ENCODE assay signal across 18 cellular contexts in genomic region chr4:185761352-185762235, GRCh38. TPM values are rescaled to one million over a fixed set of nuclear protein-coding genes. Genes with fewer than 3 reads are reported as not detected.
DNase-seq lines count a peak whose midpoint lies in the region; ATAC-seq, FAIRE-seq and TF ChIP-seq lines count a peak whose summit lies in the region.
"Had no signal": no experiment of that assay in that cellular context is flagged by ENCODE, and none has a peak within 500 bp of the region (broad histone marks: within the 10 kb centered on the region; RNA-seq: fewer than 3 reads in every experiment).

No MANE protein-coding gene starts in this region.

- TF ChIP-seq EP300 in esophagus muscularis mucosa (IDR thresholded peaks at IDR 0.05): no peak
- no peak for TF ChIP-seq EP300 in HepG2 (IDR thresholded peaks at IDR 0.05; ENCODE audit: low read depth in 2 of 2, low read length in 2 of 2)
- no peak for TF ChIP-seq EP300 in HepG2 (CRISPR knock-in tag; IDR thresholded peaks at IDR 0.05; ENCODE audit: borderline replicate concordance)

- H3K4me1 ChIP-seq in esophagus muscularis mucosa (peaks cover 0 to 27% (median 8%) of the 10 kb centered on the region in 4 donors), HepG2 (ENCODE audit: insufficient read depth, low read length) (peaks cover 18% of the 10 kb centered on the region), thoracic aorta (ENCODE audit: control insufficient read depth in 1 of 2, low read depth in 2 of 2) (peaks cover 0 to 10% of the 10 kb centered on the region in 2 donors)

- ATAC-seq in HepG2 (no peak), thoracic aorta (ENCODE audit: insufficient number of reproducible peaks, low FRiP score, low read depth) (no peak), HG02885 (IDR thresholded peaks at IDR 0.05; ENCODE audit: poor library complexity, unreplicated experiment) (no peak), GM21529 (IDR thresholded peaks at IDR 0.05; ENCODE audit: unreplicated experiment) (no peak)
- ATAC-seq: WTC11 had no signal

- peaks cover 10% of the 10 kb centered on the region for H3K79me2 ChIP-seq in HepG2 (ENCODE audit: insufficient read depth, low read length)

- CTCF ChIA-PET in HepG2 (lab: Yijun Ruan, JAX; ENCODE audit: low intra/inter-chr PET ratio, low total read pairs): no interaction called here

- no peak for TF ChIP-seq RAD21 in HepG2 (CRISPR knock-in tag; IDR thresholded peaks at IDR 0.05)

- no peak overlapping the region for H2AFZ ChIP-seq in HepG2 (ENCODE audit: low read length)

- no peak overlapping the region for H3K4me3 Mint-ChIP-seq in osteocyte (ENCODE audit: unreplicated experiment)
- H3K4me3 Mint-ChIP-seq: immature natural killer cell; T-helper 1 cell treated with Interleukin-12 subunit alpha and Interleukin-12 subunit beta and Interleukin-4 antibody, amounts not matched to agents 30 μg/mL and 1 μg/mL, for 36 hours; WTC11 had no signal

- H3K4me1 Mint-ChIP-seq in osteocyte (ENCODE audit: unreplicated experiment): peaks cover 15% of the 10 kb centered on the region
- H3K4me1 Mint-ChIP-seq: immature natural killer cell had no signal

- in situ Hi-C loops in HepG2 (cut with HindIII; ENCODE audit: extremely low pct_ligation_motif_present, low pct_unique_long_range_greater_than_20kb): no loop called here

- H3K27me3 ChIP-seq in esophagus muscularis mucosa (no peaks in the 10 kb centered on the region), HepG2 (ENCODE audit: control insufficient read depth in 1 of 2, insufficient read depth in 2 of 2, low read length in 2 of 2) (no peaks in the 10 kb centered on the region), thoracic aorta (replicated peaks; ENCODE audit: insufficient read depth) (no peaks in the 10 kb centered on the region)
- H3K27me3 ChIP-seq: ascending aorta; BLaER1 treated with 17β-estradiol and CSF1 and Interleukin-3, amounts not matched to agents 10 nM and 100 nM had no signal

- H3K4me3 ChIP-seq in esophagus muscularis mucosa: peak overlapping the region in 1 of 4 donors; percentile 11
- H3K4me3 ChIP-seq in HepG2 (replicated peaks in 1 of 3; ENCODE audit: insufficient read depth in 1 of 3, low read depth in 2 of 3, low read length in 3 of 3): no peak overlapping the region
- peak overlapping the region; percentile 1 for H3K4me3 ChIP-seq in thoracic aorta
- H3K4me3 ChIP-seq: ascending aorta; BLaER1 treated with 17β-estradiol and CSF1 and Interleukin-3, amounts not matched to agents 10 nM and 100 nM had no signal

- DNase-seq in amniotic epithelial cell (ENCODE audit: low read depth) (peak; percentile 84), esophagus muscularis mucosa (ENCODE audit: extremely low spot score) (peak; percentile 29), HepG2 (ENCODE audit: low spot score) (no peak), thoracic aorta (ENCODE audit: low spot score) (no peak), erythroblast (lab: John Stamatoyannopoulos, UW) (no peak), osteocyte (ENCODE audit: extremely low spot score, unreplicated experiment) (no peak)
- DNase-seq: activated effector memory CD4-positive, alpha-beta T cell treated with anti-CD3 and anti-CD28 coated beads, Interleukin-2, amount 50 U/mL, for 16 hours; effector CD4-positive, alpha-beta T cell; foreskin fibroblast; immature natural killer cell; NCI-H1436 treated with DMSO at 0.1 percent for 48 hours had no signal

- H3K4me2 ChIP-seq in HepG2 (ENCODE audit: low read depth, low read length): no peak overlapping the region
- H3K4me2 ChIP-seq: BLaER1 treated with 17β-estradiol and CSF1 and Interleukin-3, amounts not matched to agents 10 nM and 100 nM; KMS-11 had no signal

- H3K36me3 Mint-ChIP-seq in osteocyte (ENCODE audit: unreplicated experiment): peaks cover 1% of the 10 kb centered on the region
- H3K36me3 Mint-ChIP-seq: immature natural killer cell, WTC11 had no signal

- H3K27ac ChIP-seq in esophagus muscularis mucosa (replicated peaks in 1 of 4): peak overlapping the region in 3 of 4 donors; percentile 13 to 42 (median 40)
- no peak overlapping the region for H3K27ac ChIP-seq in HepG2 (ENCODE audit: extremely low read length, insufficient read depth, low read length)
- no peak overlapping the region for H3K27ac ChIP-seq in thoracic aorta
- H3K27ac ChIP-seq: ascending aorta; BLaER1 treated with 17β-estradiol and CSF1 and Interleukin-3, amounts not matched to agents 10 nM and 100 nM; KMS-11 had no signal

- no peaks in the 10 kb centered on the region for H4K20me1 ChIP-seq in HepG2 (ENCODE audit: insufficient read depth, low read length)
- H4K20me1 ChIP-seq: BLaER1 treated with 17β-estradiol and CSF1 and Interleukin-3, amounts not matched to agents 10 nM and 100 nM had no signal

- TF ChIP-seq CTCF in esophagus muscularis mucosa (IDR thresholded peaks at IDR 0.05) (no peak), HepG2 (CRISPR knock-in tag; IDR thresholded peaks at IDR 0.05) (no peak), thoracic aorta (IDR thresholded peaks at IDR 0.05) (no peak), osteocyte (IDR thresholded peaks at IDR 0.05) (no peak)

- intact Hi-C loops in esophagus muscularis mucosa (cut with DNase I): no loop called here
- intact Hi-C loops in HepG2 (cut with micrococcal nuclease; ENCODE audit: unreplicated experiment): no loop called here

- TF ChIP-seq POLR2A in esophagus muscularis mucosa (IDR thresholded peaks at IDR 0.05; ENCODE audit: low read depth): no peak
- no peak for TF ChIP-seq POLR2A in HepG2 (IDR thresholded peaks at IDR 0.05; ENCODE audit: insufficient read depth in 1 of 2, low read depth in 2 of 2, low read length in 2 of 2)
- no peak for TF ChIP-seq POLR2A in erythroblast (IDR thresholded peaks at IDR 0.05; ENCODE audit: low read length)

- no peak for FAIRE-seq in HepG2 (lab: Jason Lieb, UNC)

- no peak overlapping the region for H3K9ac ChIP-seq in HepG2 (ENCODE audit: insufficient read depth, low read depth, low read length)
- H3K9ac ChIP-seq: BLaER1 treated with 17β-estradiol and CSF1 and Interleukin-3, amounts not matched to agents 10 nM and 100 nM; KMS-11 had no signal

- no peaks in the 10 kb centered on the region for H3K9me3 Mint-ChIP-seq in osteocyte (ENCODE audit: unreplicated experiment)
- H3K9me3 Mint-ChIP-seq: T-helper 1 cell treated with Interleukin-12 subunit alpha and Interleukin-12 subunit beta and Interleukin-4 antibody, amounts not matched to agents 30 μg/mL and 1 μg/mL, for 36 hours; WTC11 had no signal

- H3K36me3 ChIP-seq in esophagus muscularis mucosa: peaks cover 0 to 6% (median 0%) of the 10 kb centered on the region in 4 donors
- H3K36me3 ChIP-seq in HepG2 (replicated peaks in 1 of 2; ENCODE audit: control insufficient read depth in 1 of 2, insufficient read depth in 2 of 2, low read length in 2 of 2): peaks cover 1 to 9% of the 10 kb centered on the region in 2 experiments; a peak in 2 of 5 replicates
- H3K36me3 ChIP-seq in thoracic aorta: no peaks in the 10 kb centered on the region
- H3K36me3 ChIP-seq: ascending aorta; BLaER1 treated with 17β-estradiol and CSF1 and Interleukin-3, amounts not matched to agents 10 nM and 100 nM had no signal

- H3K9me3 ChIP-seq in esophagus muscularis mucosa (no peaks in the 10 kb centered on the region), HepG2 (ENCODE audit: low read length) (no peaks in the 10 kb centered on the region), thoracic aorta (no peaks in the 10 kb centered on the region)
- H3K9me3 ChIP-seq: ascending aorta; BLaER1 treated with 17β-estradiol and CSF1 and Interleukin-3, amounts not matched to agents 10 nM and 100 nM had no signal

- H3K27me3 Mint-ChIP-seq in osteocyte (ENCODE audit: unreplicated experiment): no peaks in the 10 kb centered on the region

- no peak overlapping the region for H3K27ac Mint-ChIP-seq in osteocyte (ENCODE audit: unreplicated experiment)
- H3K27ac Mint-ChIP-seq: immature natural killer cell; T-helper 1 cell treated with Interleukin-12 subunit alpha and Interleukin-12 subunit beta and Interleukin-4 antibody, amounts not matched to agents 30 μg/mL and 1 μg/mL, for 36 hours; WTC11 had no signal

- WGBS in esophagus muscularis mucosa: 81% methylated on average over 9 of the region's 9 CpGs
- WGBS in HepG2 (ENCODE audit: low lambda C conversion rate): 94% methylated on average over 9 of the region's 9 CpGs

- BruUV-seq in HepG2 (replicated peaks; lab: Mats Ljungman, UMichigan): no TSS peak

- POLR2A ChIA-PET in HepG2 (lab: Yijun Ruan, JAX): no interaction called here

TF ChIP-seq in HepG2, 621 proteins besides CTCF, POLR2A, EP300 and RAD21:
- TF ChIP-seq CEBPB (IDR thresholded peaks at IDR 0.05; ENCODE audit: borderline replicate concordance, low read depth, low read length) (peak; percentile 72), HOXD1 (CRISPR knock-in tag; IDR thresholded peaks at IDR 0.05) (no peak), CEBPG (CRISPR knock-in tag; IDR thresholded peaks at IDR 0.05) (peak; percentile 32; the same call in 1 of the 2 replicates)

RNA-seq across cellular contexts. Expression of gene SORBS2, which starts 50.4 kb away (rescaled TPM):
- 1,000 to 10,000 TPM in 3 of 4 donors, 100 to 1,000 TPM in 1; 821 to 1,626 (median 1,353) TPM for total RNA-seq in esophagus muscularis mucosa
- total RNA-seq in HepG2 (2016; rRNA removed; fragmentation: Illumina TruSeq; extraction: Trizol): 25.0 and 29.0 TPM in 2 replicates
- 7.2 and 7.3 TPM in 2 replicates for total RNA-seq in HepG2 (2016; cell fraction: cytosol; rRNA removed; fragmentation: Illumina TruSeq; extraction: Trizol; ENCODE audit: low read depth)
- total RNA-seq in HepG2 (2016; cell fraction: insoluble cytoplasmic fraction; rRNA removed; fragmentation: Illumina TruSeq; extraction: Trizol): 26.0 and 26.2 TPM in 2 replicates
- 12.8 and 16.4 TPM in 2 replicates for total RNA-seq in HepG2 (2016; cell fraction: membrane; rRNA removed; fragmentation: Illumina TruSeq; extraction: Trizol)
- total RNA-seq in HepG2 (2016; cell fraction: nucleus; rRNA removed; fragmentation: Illumina TruSeq; extraction: Trizol): 62.8 and 62.9 TPM in 2 replicates
- polyA plus RNA-seq in HepG2 (2011; rRNA removed): 55.9 and 80.5 TPM in 2 replicates
- polyA plus RNA-seq in HepG2 (2011; cell fraction: cytosol; rRNA removed): 38.4 and 48.7 TPM in 2 replicates
- 61.7 and 83.9 TPM in 2 replicates for polyA plus RNA-seq in HepG2 (2011; cell fraction: nucleus; rRNA removed)
- polyA plus RNA-seq in HepG2 (2012): 34.7 and 45.4 TPM in 2 replicates
- 1.7 and 2.6 TPM in 2 replicates for polyA plus RNA-seq in HepG2 (2016; cell fraction: cytosol; fragmentation: Illumina TruSeq; extraction: Trizol; ENCODE audit: low read depth)
- polyA plus RNA-seq in HepG2 (2016; cell fraction: insoluble cytoplasmic fraction; fragmentation: Illumina TruSeq; extraction: Trizol; ENCODE audit: low read depth): 29.6 and 32.7 TPM in 2 replicates
- polyA plus RNA-seq in HepG2 (2016; cell fraction: membrane; fragmentation: Illumina TruSeq; extraction: Trizol; ENCODE audit: low read depth): 9.9 and 11.6 TPM in 2 replicates
- 27.2 and 29.5 TPM in 2 replicates for polyA plus RNA-seq in HepG2 (2016; cell fraction: nucleus; fragmentation: Illumina TruSeq; extraction: Trizol; ENCODE audit: insufficient read depth, low read depth)
- polyA minus RNA-seq in HepG2 (2011; rRNA and poly(A)+ RNA removed; ENCODE audit: low replicate concordance): 11.3 and 137 TPM in 2 replicates
- polyA minus RNA-seq in HepG2 (2011; cell fraction: cytosol; rRNA and poly(A)+ RNA removed): 39.1 and 42.7 TPM in 2 replicates
- 166 and 180 TPM in 2 replicates for polyA minus RNA-seq in HepG2 (2011; cell fraction: nucleus; rRNA and poly(A)+ RNA removed)
- 100 to 1,000 TPM; 268 to 443 TPM for total RNA-seq in thoracic aorta
- total RNA-seq in osteocyte: 33.2 and 33.6 TPM in 2 replicates

Comparison
In these comparisons a context has a peak if more than half of its experiments do, and no peak if none do; other contexts are left out.
1. DNase-seq: peak in amniotic epithelial cell (single experiment) and esophagus muscularis mucosa (single experiment); none in HepG2 (single experiment), thoracic aorta (single experiment), erythroblast (0 of 2) and osteocyte (single experiment).
2. H3K27ac ChIP-seq: peak in esophagus muscularis mucosa (3 of 4); none in HepG2 (single experiment) and thoracic aorta (0 of 2).